8 cellular contexts compared by ENCODE assay signal in the genomic region with DNA sequence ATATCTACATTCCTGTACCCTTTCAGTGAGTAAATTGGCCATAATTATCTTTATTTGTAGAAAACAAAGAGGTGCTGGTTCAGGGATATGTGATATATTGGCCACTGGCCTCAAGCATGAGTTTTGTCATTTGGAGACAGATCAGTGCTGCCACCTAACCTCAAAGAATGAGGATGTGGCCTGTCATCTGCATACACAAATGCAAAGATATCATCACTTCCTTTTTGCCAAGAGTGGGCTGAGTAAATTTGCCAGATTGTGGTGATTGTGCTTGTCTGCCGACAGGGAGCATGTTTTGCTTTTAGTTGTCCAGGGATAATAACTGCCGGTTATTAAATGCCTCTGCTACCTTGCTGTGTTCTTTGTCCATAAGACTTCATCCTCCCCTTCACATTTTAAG. TPM values are rescaled to one million over a fixed set of nuclear protein-coding genes. Genes with fewer than 3 reads are reported as not detected.
A peak's percentile ranks its signal among the peaks of the same experiment; 100 is the strongest.
DNase-seq lines count a peak whose midpoint lies in the region; ATAC-seq and TF ChIP-seq lines count a peak whose summit lies in the region.

No MANE protein-coding gene starts in this region.

- TF ChIP-seq EP300 in sigmoid colon (IDR thresholded peaks at IDR 0.05): no peak

- H3K36me3 ChIP-seq in sigmoid colon: no peaks in the 10 kb centered on the region

- ATAC-seq in GM21786 (IDR thresholded peaks at IDR 0.05; ENCODE audit: unreplicated experiment) (peak; percentile 50), GM19467 (IDR thresholded peaks at IDR 0.05; ENCODE audit: unreplicated experiment) (no peak), left colon (no peak), GM18505 (IDR thresholded peaks at IDR 0.05; ENCODE audit: unreplicated experiment) (no peak)

- no peaks in the 10 kb centered on the region for H3K9me3 ChIP-seq in sigmoid colon

- intact Hi-C loops in sigmoid colon (cut with DNase I): no loop called here
- intact Hi-C loops in left colon (cut with DNase I, micrococcal nuclease): no loop called here

- TF ChIP-seq CTCF in fibroblast of the aortic adventitia (IDR thresholded peaks at IDR 0.05; ENCODE audit: insufficient read depth, low read length) (no peak), sigmoid colon (IDR thresholded peaks at IDR 0.05) (no peak)

- no peak overlapping the region for H3K27ac ChIP-seq in sigmoid colon

- TF ChIP-seq POLR2A in sigmoid colon (IDR thresholded peaks at IDR 0.05): no peak
- no peak for TF ChIP-seq POLR2A in GM18505 (IDR thresholded peaks at IDR 0.05; ENCODE audit: borderline replicate concordance, extremely low read depth, insufficient read depth, insufficient read length)

- DNase-seq in D341Med (ENCODE audit: low spot score) (peak; percentile 38), NOMO-1 treated with DMSO at 0.1 percent for 48 hours (lab: John Stamatoyannopoulos, UW; ENCODE audit: unreplicated experiment) (peak; percentile 36), fibroblast of the aortic adventitia (ENCODE audit: low read depth) (peak; percentile 35), sigmoid colon (no peak), left colon (no peak)

- 38 to 39% methylated on average over 2 of the region's 2 CpGs for WGBS in sigmoid colon, 2 donors

- H3K27me3 ChIP-seq in sigmoid colon: no peaks in the 10 kb centered on the region

- no peak overlapping the region for H3K4me3 ChIP-seq in fibroblast of the aortic adventitia (ENCODE audit: low read depth, low read length)
- H3K4me3 ChIP-seq in sigmoid colon: no peak overlapping the region

- peaks cover 0 to 39% (median 27%) of the 10 kb centered on the region in 4 donors for H3K4me1 ChIP-seq in sigmoid colon

RNA-seq across cellular contexts. Expression of gene WASF3, which starts 44.2 kb away (rescaled TPM):
- total RNA-seq in fibroblast of the aortic adventitia (ENCODE audit: low replicate concordance) (11.7 and 13.5 TPM in 2 replicates), sigmoid colon (10 to 100 TPM; 12.4 to 17.1 (median 14.6) TPM), left colon (1 to 10 TPM; 3.1 to 4.1 TPM)
- polyA plus RNA-seq in sigmoid colon: 1 to 10 TPM in 2 of 3 donors, under 1 TPM in 1; 0.92 to 4.8 (median 2.6) TPM

Comparison
In these comparisons a context has a peak if more than half of its experiments do, and no peak if none do; other contexts are left out.
1. DNase-seq: peak in D341Med (single experiment), NOMO-1 treated with DMSO at 0.1 percent for 48 hours (single experiment) and fibroblast of the aortic adventitia (single experiment); none in sigmoid colon (single experiment) and left colon (0 of 2).